In genomic region chr17:19322129-19322505, GRCh38 we compare ENCODE assay signal across 1 cellular context.
TF ChIP-seq lines count a peak whose summit lies in the region.

No MANE protein-coding gene starts in this region.

TF ChIP-seq in WTC11, 78 proteins besides CTCF, POLR2A, EP300 and RAD21 (continued from another document):
- no peak for TF ChIP-seq ARID4B (CRISPR knock-in tag; IDR thresholded peaks at IDR 0.05; ENCODE audit: borderline replicate concordance)
- no peak for TF ChIP-seq FOXP4 (CRISPR knock-in tag; IDR thresholded peaks at IDR 0.05)
- TF ChIP-seq TEAD1 (CRISPR knock-in tag; IDR thresholded peaks at IDR 0.05) = no peak
- no peak for TF ChIP-seq HMGXB4 (CRISPR knock-in tag; IDR thresholded peaks at IDR 0.05)
- TF ChIP-seq AR (CRISPR knock-in tag; IDR thresholded peaks at IDR 0.05) = no peak
- TF ChIP-seq ZSCAN18 (CRISPR knock-in tag; IDR thresholded peaks at IDR 0.05) = no peak
- TF ChIP-seq ZNF121 (CRISPR knock-in tag; IDR thresholded peaks at IDR 0.05) = no peak
- TF ChIP-seq NFYB (CRISPR knock-in tag; conservative IDR thresholded peaks at IDR 0.05; ENCODE audit: low read depth) = no peak
- no peak for TF ChIP-seq FOXP1 (CRISPR knock-in tag; IDR thresholded peaks at IDR 0.05; ENCODE audit: borderline replicate concordance)
- TF ChIP-seq STAT6 (CRISPR knock-in tag; conservative IDR thresholded peaks at IDR 0.05; ENCODE audit: low read depth) = no peak
- no peak for TF ChIP-seq USF1 (CRISPR knock-in tag; IDR thresholded peaks at IDR 0.05)
- TF ChIP-seq SMAD4 (CRISPR knock-in tag; IDR thresholded peaks at IDR 0.05) = no peak
- no peak for TF ChIP-seq ZNF425 (CRISPR knock-in tag; conservative IDR thresholded peaks at IDR 0.05)
- TF ChIP-seq ZNF232 (CRISPR knock-in tag; IDR thresholded peaks at IDR 0.05) = no peak
